ENCODE assay signal across 8 cellular contexts in genomic region chr9:126860757-126861466, GRCh38. TPM values are rescaled to one million over a fixed set of nuclear protein-coding genes. Genes with fewer than 3 reads are reported as not detected.
A peak's percentile ranks its signal among the peaks of the same experiment; 100 is the strongest.
DNase-seq lines count a peak whose midpoint lies in the region; ATAC-seq and TF ChIP-seq lines count a peak whose summit lies in the region.

No MANE protein-coding gene starts in this region.

- H3K36me3 Mint-ChIP-seq in T-helper 17 cell (ENCODE audit: low read depth) (peaks cover 2% of the 10 kb centered on the region), type B pancreatic cell (peaks cover 5% of the 10 kb centered on the region)
- peaks cover 28% of the 10 kb centered on the region for H3K36me3 Mint-ChIP-seq in dendritic cell treated with granulocyte-macrophage colony-stimulating factor and Interleukin-4, amounts not matched to agents 40 ng/mL and 50 ng/mL, for 4 days (ENCODE audit: low read depth)

- POLR2A ChIA-PET in A673 (lab: Charles Lee; ENCODE audit: low non-redundant PET): no interaction called here

- H3K27me3 ChIP-seq in A673 (replicated peaks; ENCODE audit: insufficient read depth, low read depth, low read length, poor library complexity): no peaks in the 10 kb centered on the region

- H3K9me3 Mint-ChIP-seq in dendritic cell treated with granulocyte-macrophage colony-stimulating factor and Interleukin-4, amounts not matched to agents 40 ng/mL and 50 ng/mL, for 4 days: no peaks in the 10 kb centered on the region
- no peaks in the 10 kb centered on the region for H3K9me3 Mint-ChIP-seq in type B pancreatic cell

- 0 to 1% methylated on average over 44 to 61 of the region's 71 CpGs for WGBS in mesodermal cell (ENCODE audit: insufficient coverage in 2 of 2), 2 experiments

- H3K4me1 Mint-ChIP-seq in T-helper 17 cell (peaks cover 21% of the 10 kb centered on the region), type B pancreatic cell (ENCODE audit: unreplicated experiment) (peaks cover 18% of the 10 kb centered on the region)
- peaks cover 44% of the 10 kb centered on the region for H3K4me1 Mint-ChIP-seq in dendritic cell treated with granulocyte-macrophage colony-stimulating factor and Interleukin-4, amounts not matched to agents 40 ng/mL and 50 ng/mL, for 4 days (ENCODE audit: low read depth)

- intact Hi-C loops in A673 (cut with micrococcal nuclease; ENCODE audit: unreplicated experiment): no loop called here
- intact Hi-C loops in dendritic cell treated with granulocyte-macrophage colony-stimulating factor and Interleukin-4, amounts not matched to agents 40 ng/mL and 50 ng/mL, for 4 days (cut with micrococcal nuclease): loop anchor here (1.0 kb wide), 1 partner anchor 53 kb away; the partner anchor contains the start of gene RALGPS1

- H3K27ac ChIP-seq in A673 (ENCODE audit: low read depth, low read length, poor library complexity, severe bottlenecking): peak overlapping the region; percentile 78
- H3K27ac ChIP-seq in mesodermal cell (ENCODE audit: low read depth, low read length, severe bottlenecking): peak overlapping the region; percentile 62

- TF ChIP-seq CTCF in A673 (conservative IDR thresholded peaks at IDR 0.05; ENCODE audit: low read depth, low read length) (no peak), type B pancreatic cell (conservative IDR thresholded peaks at IDR 0.05) (no peak)

- H3K27ac Mint-ChIP-seq in T-helper 17 cell (peak overlapping the region; percentile 90), type B pancreatic cell (peak overlapping the region; percentile 94)
- peak overlapping the region; percentile 83 for H3K27ac Mint-ChIP-seq in dendritic cell treated with granulocyte-macrophage colony-stimulating factor and Interleukin-4, amounts not matched to agents 40 ng/mL and 50 ng/mL, for 4 days

- DNase-seq in A673 (ENCODE audit: low spot score): no peak
- peak in 2 of 3 donors; percentile 11 to 17 for DNase-seq in T-helper 17 cell
- no peak for DNase-seq in type B pancreatic cell (ENCODE audit: extremely low spot score, unreplicated experiment)
- DNase-seq in putamen (ENCODE audit: low spot score): no peak

- ATAC-seq in GM18907 (IDR thresholded peaks at IDR 0.05; ENCODE audit: unreplicated experiment) (peak; percentile 29), HG03108 (IDR thresholded peaks at IDR 0.05; ENCODE audit: unreplicated experiment) (peak; percentile 28), T-helper 17 cell (peak; percentile 12)

- H3K4me1 ChIP-seq in A673 (ENCODE audit: insufficient read depth, low read length, poor library complexity, severe bottlenecking) (peaks cover 8% of the 10 kb centered on the region), mesodermal cell (ENCODE audit: control insufficient read depth, insufficient read depth, low read length, poor library complexity, severe bottlenecking) (peaks cover 12% of the 10 kb centered on the region)

- H3K4me3 ChIP-seq in A673 (ENCODE audit: low read depth, low read length, poor library complexity, severe bottlenecking) (peak overlapping the region; percentile 96), mesodermal cell (ENCODE audit: extremely low read depth, insufficient read depth, low read length, poor library complexity, severe bottlenecking) (peak overlapping the region; percentile 82)

- CTCF ChIA-PET in A673 (lab: Charles Lee): no interaction called here

- H3K9me3 ChIP-seq in A673 (ENCODE audit: low read depth, low read length, poor library complexity, severe bottlenecking) (no peaks in the 10 kb centered on the region), T-helper 17 cell (ENCODE audit: control insufficient read depth, low read length, poor library complexity, severe bottlenecking) (no peaks in the 10 kb centered on the region), mesodermal cell (ENCODE audit: control insufficient read depth, low read length) (no peaks in the 10 kb centered on the region)

- no TSS peak for BruUV-seq in A673 (replicated peaks; lab: Mats Ljungman, UMichigan)

- H3K36me3 ChIP-seq in A673 (ENCODE audit: insufficient read depth, low read length, poor library complexity, severe bottlenecking) (peaks cover 12% of the 10 kb centered on the region), mesodermal cell (ENCODE audit: control insufficient read depth, insufficient read depth, low read length) (peaks cover 28% of the 10 kb centered on the region)

- H3K27me3 Mint-ChIP-seq in T-helper 17 cell: peaks cover 13% of the 10 kb centered on the region
- H3K27me3 Mint-ChIP-seq in dendritic cell treated with granulocyte-macrophage colony-stimulating factor and Interleukin-4, amounts not matched to agents 40 ng/mL and 50 ng/mL, for 4 days: no peaks in the 10 kb centered on the region
- H3K27me3 Mint-ChIP-seq in type B pancreatic cell: peaks cover 24% of the 10 kb centered on the region

- H3K4me3 Mint-ChIP-seq in T-helper 17 cell (peak overlapping the region; percentile 92), type B pancreatic cell (peak overlapping the region; percentile 96)
- H3K4me3 Mint-ChIP-seq in dendritic cell treated with granulocyte-macrophage colony-stimulating factor and Interleukin-4, amounts not matched to agents 40 ng/mL and 50 ng/mL, for 4 days: peak overlapping the region; percentile 83

RNA-seq across cellular contexts. Expression of gene ZBTB34, which starts 0.5 kb away (rescaled TPM):
- total RNA-seq in A673 (2021): 10.1 and 10.9 TPM in 2 replicates
- total RNA-seq in T-helper 17 cell: 1 to 10 TPM; 5.0 to 8.2 TPM
- 11.4 TPM for polyA plus RNA-seq in mesodermal cell (2013, experiment 1 of 2)
- 10.0 TPM for polyA plus RNA-seq in mesodermal cell (2013, experiment 2 of 2)
- 19.7 and 20.2 TPM in 2 replicates for total RNA-seq in type B pancreatic cell (ENCODE audit: low replicate concordance)

RNA-seq across cellular contexts. Expression of gene RALGPS1, which starts 53.7 kb away (rescaled TPM):
- total RNA-seq in A673 (2021) (3.9 and 5.5 TPM in 2 replicates), T-helper 17 cell (10 to 100 TPM in 1 of 2 donors, 1 to 10 TPM in 1; 9.3 to 12.6 TPM), type B pancreatic cell (ENCODE audit: low replicate concordance) (16.7 and 30.0 TPM in 2 replicates)
- polyA plus RNA-seq in mesodermal cell (2013, experiment 1 of 2): 3.2 TPM
- 2.6 TPM for polyA plus RNA-seq in mesodermal cell (2013, experiment 2 of 2)

RNA-seq across cellular contexts. Expression of gene ZBTB43, which starts 56.1 kb away (rescaled TPM):
- total RNA-seq in A673 (2021) (13.8 and 20.3 TPM in 2 replicates), T-helper 17 cell (10 to 100 TPM; 36.8 to 52.0 TPM), type B pancreatic cell (ENCODE audit: low replicate concordance) (16.7 and 19.5 TPM in 2 replicates)
- polyA plus RNA-seq in mesodermal cell (2013, experiment 1 of 2): 7.0 TPM
- 5.8 TPM for polyA plus RNA-seq in mesodermal cell (2013, experiment 2 of 2)

Comparison
In these comparisons a context has a peak if more than half of its experiments do, and no peak if none do; other contexts are left out.
1. DNase-seq: peak in T-helper 17 cell (2 of 3); none in A673 (single experiment), type B pancreatic cell (single experiment) and putamen (single experiment).
2. Peak in every context shown above with its lines, with median percentiles within 50 percentile points of each other: ATAC-seq, H3K27ac Mint-ChIP-seq and H3K4me3 Mint-ChIP-seq.